Comparison of ENCODE assay signal across 1 cellular context in the genomic region with DNA sequence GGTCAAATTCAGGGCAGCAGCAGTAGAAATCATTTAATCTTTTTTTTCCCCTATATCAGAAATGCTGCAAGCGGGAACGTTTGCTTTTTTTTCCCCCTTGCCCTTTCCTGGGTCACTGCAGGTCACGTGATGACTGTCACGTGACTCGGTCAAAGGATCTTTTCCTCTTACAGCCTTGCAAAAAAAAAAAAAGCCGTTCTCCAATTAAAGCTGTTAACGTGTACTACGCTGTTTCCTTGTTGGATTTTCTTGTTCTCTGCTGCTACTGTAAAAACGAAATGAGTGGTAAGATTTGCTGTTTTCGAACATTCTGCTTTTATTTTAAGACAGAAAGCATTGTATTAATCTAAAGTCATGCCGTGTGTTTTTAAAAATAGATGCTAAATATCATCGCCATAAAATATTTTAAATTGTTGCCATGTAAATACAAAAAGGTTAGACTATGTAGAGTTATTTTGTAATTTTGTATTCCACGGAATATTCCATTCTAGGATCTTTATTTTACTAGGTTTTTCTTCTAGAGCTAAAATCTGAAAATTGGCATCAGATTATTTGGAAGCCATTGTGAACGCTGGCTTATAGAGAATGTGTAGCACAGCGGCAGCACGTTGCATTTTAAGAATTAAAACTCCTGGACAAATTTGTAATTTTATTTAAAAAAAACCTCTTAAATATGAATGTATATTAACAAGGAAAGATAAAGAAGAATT.
TF ChIP-seq lines count a peak whose summit lies in the region.

No MANE protein-coding gene starts in this region.

TF ChIP-seq in HepG2, 621 proteins besides CTCF, POLR2A, EP300 and RAD21 (continued from another document and continues in another):
- TF ChIP-seq, protein P1, sequence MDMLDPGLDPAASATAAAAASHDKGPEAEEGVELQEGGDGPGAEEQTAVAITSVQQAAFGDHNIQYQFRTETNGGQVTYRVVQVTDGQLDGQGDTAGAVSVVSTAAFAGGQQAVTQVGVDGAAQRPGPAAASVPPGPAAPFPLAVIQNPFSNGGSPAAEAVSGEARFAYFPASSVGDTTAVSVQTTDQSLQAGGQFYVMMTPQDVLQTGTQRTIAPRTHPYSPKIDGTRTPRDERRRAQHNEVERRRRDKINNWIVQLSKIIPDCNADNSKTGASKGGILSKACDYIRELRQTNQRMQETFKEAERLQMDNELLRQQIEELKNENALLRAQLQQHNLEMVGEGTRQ (IDR thresholded peaks at IDR 0.05; ENCODE audit: low read depth, low read length), result peak; percentile 100
- TF ChIP-seq, protein P1 (CRISPR knock-in tag; IDR thresholded peaks at IDR 0.05; ENCODE audit: borderline replicate concordance), result peak; percentile 97; the same call in 1 of the 2 replicates
- TF ChIP-seq ZNF484 (CRISPR knock-in tag; IDR thresholded peaks at IDR 0.05; ENCODE audit: borderline replicate concordance, low read depth) (no peak), MLX (CRISPR knock-in tag; IDR thresholded peaks at IDR 0.05) (peak; percentile 86; the same call in 1 of the 2 replicates), ZNF124 (CRISPR knock-in tag; IDR thresholded peaks at IDR 0.05) (peak; percentile 39; the same call in 1 of the 2 replicates), ZNF230 (CRISPR knock-in tag; IDR thresholded peaks at IDR 0.05) (no peak), ZSCAN12 (CRISPR knock-in tag; IDR thresholded peaks at IDR 0.05) (no peak), MIXL1 (CRISPR knock-in tag; IDR thresholded peaks at IDR 0.05) (peak; percentile 76), FOXA1 (IDR thresholded peaks at IDR 0.05) (no peak), FOXA1 (CRISPR knock-in tag; IDR thresholded peaks at IDR 0.05) (no peak), ZNF205 (CRISPR knock-in tag; IDR thresholded peaks at IDR 0.05) (no peak), CCDC6 (CRISPR knock-in tag; IDR thresholded peaks at IDR 0.05) (no peak), MEIS1 (CRISPR knock-in tag; IDR thresholded peaks at IDR 0.05; ENCODE audit: borderline replicate concordance) (no peak), NR1H2 (CRISPR knock-in tag; IDR thresholded peaks at IDR 0.05; ENCODE audit: borderline replicate concordance, low read depth) (no peak), ZNF639 (CRISPR knock-in tag; conservative IDR thresholded peaks at IDR 0.05) (no peak), ZBTB39 (CRISPR knock-in tag; IDR thresholded peaks at IDR 0.05) (no peak), ZNF143 (CRISPR knock-in tag; IDR thresholded peaks at IDR 0.05) (no peak), NFKBIZ (CRISPR knock-in tag; IDR thresholded peaks at IDR 0.05) (no peak), ZNF674 (CRISPR knock-in tag; IDR thresholded peaks at IDR 0.05; ENCODE audit: low read depth) (no peak), ZNF446 (CRISPR knock-in tag; IDR thresholded peaks at IDR 0.05) (no peak), KAT7 (CRISPR knock-in tag; IDR thresholded peaks at IDR 0.05; ENCODE audit: borderline replicate concordance) (no peak), ZFP37 (CRISPR knock-in tag; IDR thresholded peaks at IDR 0.05; ENCODE audit: borderline replicate concordance) (no peak), NONO (IDR thresholded peaks at IDR 0.05) (no peak), NONO (CRISPR knock-in tag; conservative IDR thresholded peaks at IDR 0.05) (no peak), GATAD1 (CRISPR knock-in tag; IDR thresholded peaks at IDR 0.05) (peak; percentile 93), ZNF292 (CRISPR knock-in tag; IDR thresholded peaks at IDR 0.05; ENCODE audit: borderline replicate concordance, low read depth) (no peak), NCOA1 (CRISPR knock-in tag; IDR thresholded peaks at IDR 0.05) (no peak), SNAPC2 (CRISPR knock-in tag; IDR thresholded peaks at IDR 0.05) (no peak), LRRFIP1 (CRISPR knock-in tag; conservative IDR thresholded peaks at IDR 0.05) (no peak), RELA (CRISPR knock-in tag; IDR thresholded peaks at IDR 0.05) (no peak), ZNF138 (CRISPR knock-in tag; IDR thresholded peaks at IDR 0.05; ENCODE audit: low read depth) (no peak), NFRKB (IDR thresholded peaks at IDR 0.05) (no peak), REL (CRISPR knock-in tag; conservative IDR thresholded peaks at IDR 0.05) (no peak), NFE2 (CRISPR knock-in tag; IDR thresholded peaks at IDR 0.05) (no peak), CENPT (CRISPR knock-in tag; IDR thresholded peaks at IDR 0.05; ENCODE audit: low read depth) (no peak)
- TF ChIP-seq, protein P2, sequence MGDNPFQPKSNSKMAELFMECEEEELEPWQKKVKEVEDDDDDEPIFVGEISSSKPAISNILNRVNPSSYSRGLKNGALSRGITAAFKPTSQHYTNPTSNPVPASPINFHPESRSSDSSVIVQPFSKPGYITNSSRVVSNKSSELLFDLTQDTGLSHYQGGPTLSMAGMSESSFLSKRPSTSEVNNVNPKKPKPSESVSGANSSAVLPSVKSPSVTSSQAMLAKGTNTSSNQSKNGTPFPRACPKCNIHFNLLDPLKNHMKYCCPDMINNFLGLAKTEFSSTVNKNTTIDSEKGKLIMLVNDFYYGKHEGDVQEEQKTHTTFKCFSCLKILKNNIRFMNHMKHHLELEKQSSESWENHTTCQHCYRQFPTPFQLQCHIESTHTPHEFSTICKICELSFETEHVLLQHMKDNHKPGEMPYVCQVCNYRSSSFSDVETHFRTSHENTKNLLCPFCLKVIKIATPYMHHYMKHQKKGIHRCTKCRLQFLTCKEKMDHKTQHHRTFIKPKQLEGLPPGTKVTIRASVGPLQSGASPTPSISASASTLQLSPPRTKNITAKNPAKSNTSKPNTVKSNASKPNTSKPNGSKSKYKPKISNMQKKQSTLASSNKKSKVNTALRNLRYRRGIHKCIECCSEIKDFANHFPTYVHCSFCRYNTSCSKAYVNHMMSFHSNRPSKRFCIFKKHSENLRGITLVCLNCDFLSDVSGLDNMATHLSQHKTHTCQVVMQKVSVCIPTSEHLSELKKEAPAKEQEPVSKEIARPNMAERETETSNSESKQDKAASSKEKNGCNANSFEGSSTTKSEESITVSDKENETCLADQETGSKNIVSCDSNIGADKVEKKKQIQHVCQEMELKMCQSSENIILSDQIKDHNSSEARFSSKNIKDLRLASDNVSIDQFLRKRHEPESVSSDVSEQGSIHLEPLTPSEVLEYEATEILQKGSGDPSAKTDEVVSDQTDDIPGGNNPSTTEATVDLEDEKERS (CRISPR knock-in tag; IDR thresholded peaks at IDR 0.05), result no peak
- TF ChIP-seq, protein P3, sequence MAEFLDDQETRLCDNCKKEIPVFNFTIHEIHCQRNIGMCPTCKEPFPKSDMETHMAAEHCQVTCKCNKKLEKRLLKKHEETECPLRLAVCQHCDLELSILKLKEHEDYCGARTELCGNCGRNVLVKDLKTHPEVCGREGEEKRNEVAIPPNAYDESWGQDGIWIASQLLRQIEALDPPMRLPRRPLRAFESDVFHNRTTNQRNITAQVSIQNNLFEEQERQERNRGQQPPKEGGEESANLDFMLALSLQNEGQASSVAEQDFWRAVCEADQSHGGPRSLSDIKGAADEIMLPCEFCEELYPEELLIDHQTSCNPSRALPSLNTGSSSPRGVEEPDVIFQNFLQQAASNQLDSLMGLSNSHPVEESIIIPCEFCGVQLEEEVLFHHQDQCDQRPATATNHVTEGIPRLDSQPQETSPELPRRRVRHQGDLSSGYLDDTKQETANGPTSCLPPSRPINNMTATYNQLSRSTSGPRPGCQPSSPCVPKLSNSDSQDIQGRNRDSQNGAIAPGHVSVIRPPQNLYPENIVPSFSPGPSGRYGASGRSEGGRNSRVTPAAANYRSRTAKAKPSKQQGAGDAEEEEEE (CRISPR knock-in tag; IDR thresholded peaks at IDR 0.05; ENCODE audit: borderline replicate concordance), result no peak
